Comparison of ENCODE assay signal across 1 cellular context in the genomic region with DNA sequence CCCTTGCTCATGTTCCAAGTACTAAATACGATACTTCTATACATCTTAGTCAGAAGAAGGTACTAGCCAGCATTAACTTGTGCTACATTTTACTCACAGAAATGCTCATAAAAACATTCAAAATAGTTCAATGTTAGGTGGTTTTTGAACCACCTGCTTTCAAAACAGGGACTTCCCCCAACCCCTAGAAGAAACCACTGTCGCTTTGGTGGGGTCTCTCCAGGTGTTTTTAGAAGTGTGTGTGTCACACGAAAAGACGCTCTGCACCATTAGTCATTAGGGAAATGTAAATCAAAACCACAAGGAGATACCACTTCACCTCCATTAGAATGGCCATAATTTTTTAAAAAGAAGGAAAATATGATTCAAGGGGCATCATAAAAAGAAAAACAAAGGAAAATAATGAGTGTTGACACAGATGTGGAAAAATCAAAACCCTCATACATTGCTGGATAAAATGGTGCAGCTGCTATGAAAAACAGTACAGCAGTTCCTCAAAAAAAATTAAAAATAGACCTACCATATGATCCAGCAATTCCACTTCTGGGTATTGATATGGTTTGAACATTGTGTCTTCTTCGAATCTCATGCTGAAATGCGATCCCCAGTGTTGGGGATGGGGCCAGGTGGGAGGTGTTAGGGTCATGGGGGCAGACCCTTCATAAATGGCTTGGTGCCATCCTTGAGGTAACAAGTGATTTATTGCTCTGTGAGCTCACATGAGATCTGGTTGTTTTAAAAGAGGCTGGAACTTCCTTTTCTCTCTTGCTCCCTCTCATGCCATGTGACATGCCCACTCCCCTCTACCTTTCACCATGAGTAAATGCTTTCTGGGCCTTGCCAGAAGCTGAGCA.
A peak's percentile ranks its signal among the peaks of the same experiment; 100 is the strongest.
TF ChIP-seq lines count a peak whose summit lies in the region.

No MANE protein-coding gene starts in this region.

TF ChIP-seq in GM12878, 131 proteins besides CTCF, POLR2A, EP300 and RAD21 (continued from another document):
- TF ChIP-seq MEF2A (IDR thresholded peaks at IDR 0.05; ENCODE audit: insufficient read depth, low read depth, low read length) (peak; percentile 81), RB1 (IDR thresholded peaks at IDR 0.05; ENCODE audit: borderline replicate concordance) (no peak), SKIL (IDR thresholded peaks at IDR 0.05; ENCODE audit: low read depth, poor library complexity, severe bottlenecking) (peak; percentile 93), PAX8 (IDR thresholded peaks at IDR 0.05) (no peak), ATF7 (IDR thresholded peaks at IDR 0.05; ENCODE audit: low read depth) (peak; percentile 91), CBFB (IDR thresholded peaks at IDR 0.05; ENCODE audit: low read depth) (peak; percentile 96), BACH1 (IDR thresholded peaks at IDR 0.05; ENCODE audit: borderline replicate concordance) (no peak; the same call in 1 of the 2 replicates), CEBPB (IDR thresholded peaks at IDR 0.05; ENCODE audit: borderline replicate concordance in 1 of 2, low read depth in 2 of 2, low read length in 2 of 2) (peak in 1 of 2 experiments; percentile 53; a peak in 1 of 4 replicates), KLF5 (IDR thresholded peaks at IDR 0.05; ENCODE audit: partially characterized antibody) (no peak), RAD51 (IDR thresholded peaks at IDR 0.05) (peak; percentile 66), MTA3 (IDR thresholded peaks at IDR 0.05; ENCODE audit: borderline replicate concordance, low read length) (0 out of 2 replicates have a peak, but pooled peaks have one; percentile 26), CREB1 (IDR thresholded peaks at IDR 0.05; ENCODE audit: low read depth) (peak; percentile 68), NBN (IDR thresholded peaks at IDR 0.05) (peak; percentile 74), ZNF24 (IDR thresholded peaks at IDR 0.05) (no peak; the same call in 1 of the 2 replicates), SPI1 (IDR thresholded peaks at IDR 0.05; ENCODE audit: borderline replicate concordance, insufficient read depth, low read depth, low read length) (peak; percentile 69), CHD2 (IDR thresholded peaks at IDR 0.05; ENCODE audit: borderline replicate concordance, low read depth, low read length) (peak; percentile 32; the same call in 1 of the 2 replicates), TCF12 (IDR thresholded peaks at IDR 0.05; ENCODE audit: low read depth, low read length) (peak; percentile 94), PAX5 (IDR thresholded peaks at IDR 0.05; ENCODE audit: borderline replicate concordance, low read depth, low read length) (peak; percentile 58; the same call in 1 of the 2 replicates), SUPT20H (IDR thresholded peaks at IDR 0.05; ENCODE audit: borderline replicate concordance, control insufficient read depth, low read depth, low read length) (no peak), CBX5 (IDR thresholded peaks at IDR 0.05; ENCODE audit: low read depth) (0 out of 2 replicates have a peak, but pooled peaks have one; percentile 52), RELB (IDR thresholded peaks at IDR 0.05; ENCODE audit: low read depth) (peak; percentile 90; the same call in 1 of the 2 replicates), NR2C1 (IDR thresholded peaks at IDR 0.05) (no peak), TCF7 (IDR thresholded peaks at IDR 0.05; ENCODE audit: borderline replicate concordance) (peak; percentile 89), POU2F2 (IDR thresholded peaks at IDR 0.05; ENCODE audit: borderline replicate concordance, low read depth, low read length) (peak; percentile 52; the same call in 1 of the 3 replicates), USF2 (IDR thresholded peaks at IDR 0.05; ENCODE audit: borderline replicate concordance, low read depth, low read length) (no peak), CHD4 (IDR thresholded peaks at IDR 0.05) (no peak), USF1 (IDR thresholded peaks at IDR 0.05; ENCODE audit: borderline replicate concordance, extremely low read length, insufficient read depth, low read depth, low read length) (no peak), NFIC (IDR thresholded peaks at IDR 0.05; ENCODE audit: low read depth, low read length) (peak; percentile 98), ZBED1 (IDR thresholded peaks at IDR 0.05; ENCODE audit: borderline replicate concordance) (peak; percentile 78; the same call in 1 of the 2 replicates), ETV6 (conservative IDR thresholded peaks at IDR 0.05 in 1 of 2, IDR thresholded peaks at IDR 0.05 in 1 of 2; ENCODE audit: borderline replicate concordance in 1 of 2, low read depth in 1 of 2) (peak in 1 of 2 experiments; percentile 58; a peak in 1 of 4 replicates), CREM (IDR thresholded peaks at IDR 0.05; ENCODE audit: low read depth) (peak; percentile 82), GABPA (IDR thresholded peaks at IDR 0.05; ENCODE audit: low read depth) (peak; percentile 43; the same call in 1 of the 2 replicates), NRF1 (conservative IDR thresholded peaks at IDR 0.05; ENCODE audit: low read depth, low read length) (no peak), PML (IDR thresholded peaks at IDR 0.05; ENCODE audit: low read length) (peak; percentile 78; the same call in 1 of the 2 replicates), NR2F1 (conservative IDR thresholded peaks at IDR 0.05) (peak; percentile 73), IKZF2 (IDR thresholded peaks at IDR 0.05) (peak; percentile 84 to 90), RCOR1 (conservative IDR thresholded peaks at IDR 0.05; ENCODE audit: low read depth, low read length) (0 out of 2 replicates have a peak, but pooled peaks have one; percentile 61), MEF2B (IDR thresholded peaks at IDR 0.05; ENCODE audit: partially characterized antibody, poor library complexity, severe bottlenecking) (peak; percentile 85), IKZF1 (conservative IDR thresholded peaks at IDR 0.05) (peak; percentile 81)
- TF ChIP-seq, protein P1, sequence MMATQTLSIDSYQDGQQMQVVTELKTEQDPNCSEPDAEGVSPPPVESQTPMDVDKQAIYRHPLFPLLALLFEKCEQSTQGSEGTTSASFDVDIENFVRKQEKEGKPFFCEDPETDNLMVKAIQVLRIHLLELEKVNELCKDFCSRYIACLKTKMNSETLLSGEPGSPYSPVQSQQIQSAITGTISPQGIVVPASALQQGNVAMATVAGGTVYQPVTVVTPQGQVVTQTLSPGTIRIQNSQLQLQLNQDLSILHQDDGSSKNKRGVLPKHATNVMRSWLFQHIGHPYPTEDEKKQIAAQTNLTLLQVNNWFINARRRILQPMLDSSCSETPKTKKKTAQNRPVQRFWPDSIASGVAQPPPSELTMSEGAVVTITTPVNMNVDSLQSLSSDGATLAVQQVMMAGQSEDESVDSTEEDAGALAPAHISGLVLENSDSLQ (IDR thresholded peaks at IDR 0.05): peak; percentile 86
- TF ChIP-seq, protein P2, sequence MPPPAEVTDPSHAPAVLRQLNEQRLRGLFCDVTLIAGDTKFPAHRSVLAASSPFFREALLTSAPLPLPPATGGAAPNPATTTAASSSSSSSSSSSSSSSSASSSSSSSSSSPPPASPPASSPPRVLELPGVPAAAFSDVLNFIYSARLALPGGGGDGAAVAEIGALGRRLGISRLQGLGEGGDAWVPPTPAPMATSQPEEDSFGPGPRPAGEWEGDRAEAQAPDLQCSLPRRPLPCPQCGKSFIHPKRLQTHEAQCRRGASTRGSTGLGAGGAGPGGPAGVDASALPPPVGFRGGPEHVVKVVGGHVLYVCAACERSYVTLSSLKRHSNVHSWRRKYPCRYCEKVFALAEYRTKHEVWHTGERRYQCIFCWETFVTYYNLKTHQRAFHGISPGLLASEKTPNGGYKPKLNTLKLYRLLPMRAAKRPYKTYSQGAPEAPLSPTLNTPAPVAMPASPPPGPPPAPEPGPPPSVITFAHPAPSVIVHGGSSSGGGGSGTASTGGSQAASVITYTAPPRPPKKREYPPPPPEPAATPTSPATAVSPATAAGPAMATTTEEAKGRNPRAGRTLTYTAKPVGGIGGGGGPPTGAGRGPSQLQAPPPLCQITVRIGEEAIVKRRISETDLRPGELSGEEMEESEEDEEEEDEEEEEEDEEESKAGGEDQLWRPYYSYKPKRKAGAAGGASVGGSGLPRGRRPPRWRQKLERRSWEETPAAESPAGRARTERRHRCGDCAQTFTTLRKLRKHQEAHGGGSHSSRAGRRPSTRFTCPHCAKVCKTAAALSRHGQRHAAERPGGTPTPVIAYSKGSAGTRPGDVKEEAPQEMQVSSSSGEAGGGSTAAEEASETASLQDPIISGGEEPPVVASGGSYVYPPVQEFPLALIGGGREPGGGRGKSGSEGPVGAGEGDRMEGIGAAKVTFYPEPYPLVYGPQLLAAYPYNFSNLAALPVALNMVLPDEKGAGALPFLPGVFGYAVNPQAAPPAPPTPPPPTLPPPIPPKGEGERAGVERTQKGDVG (CRISPR knock-in tag; IDR thresholded peaks at IDR 0.05): no peak
- TF ChIP-seq, protein P3, sequence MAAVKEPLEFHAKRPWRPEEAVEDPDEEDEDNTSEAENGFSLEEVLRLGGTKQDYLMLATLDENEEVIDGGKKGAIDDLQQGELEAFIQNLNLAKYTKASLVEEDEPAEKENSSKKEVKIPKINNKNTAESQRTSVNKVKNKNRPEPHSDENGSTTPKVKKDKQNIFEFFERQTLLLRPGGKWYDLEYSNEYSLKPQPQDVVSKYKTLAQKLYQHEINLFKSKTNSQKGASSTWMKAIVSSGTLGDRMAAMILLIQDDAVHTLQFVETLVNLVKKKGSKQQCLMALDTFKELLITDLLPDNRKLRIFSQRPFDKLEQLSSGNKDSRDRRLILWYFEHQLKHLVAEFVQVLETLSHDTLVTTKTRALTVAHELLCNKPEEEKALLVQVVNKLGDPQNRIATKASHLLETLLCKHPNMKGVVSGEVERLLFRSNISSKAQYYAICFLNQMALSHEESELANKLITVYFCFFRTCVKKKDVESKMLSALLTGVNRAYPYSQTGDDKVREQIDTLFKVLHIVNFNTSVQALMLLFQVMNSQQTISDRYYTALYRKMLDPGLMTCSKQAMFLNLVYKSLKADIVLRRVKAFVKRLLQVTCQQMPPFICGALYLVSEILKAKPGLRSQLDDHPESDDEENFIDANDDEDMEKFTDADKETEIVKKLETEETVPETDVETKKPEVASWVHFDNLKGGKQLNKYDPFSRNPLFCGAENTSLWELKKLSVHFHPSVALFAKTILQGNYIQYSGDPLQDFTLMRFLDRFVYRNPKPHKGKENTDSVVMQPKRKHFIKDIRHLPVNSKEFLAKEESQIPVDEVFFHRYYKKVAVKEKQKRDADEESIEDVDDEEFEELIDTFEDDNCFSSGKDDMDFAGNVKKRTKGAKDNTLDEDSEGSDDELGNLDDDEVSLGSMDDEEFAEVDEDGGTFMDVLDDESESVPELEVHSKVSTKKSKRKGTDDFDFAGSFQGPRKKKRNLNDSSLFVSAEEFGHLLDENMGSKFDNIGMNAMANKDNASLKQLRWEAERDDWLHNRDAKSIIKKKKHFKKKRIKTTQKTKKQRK (IDR thresholded peaks at IDR 0.05; ENCODE audit: low read depth, low read length): no peak
- TF ChIP-seq, protein P4, sequence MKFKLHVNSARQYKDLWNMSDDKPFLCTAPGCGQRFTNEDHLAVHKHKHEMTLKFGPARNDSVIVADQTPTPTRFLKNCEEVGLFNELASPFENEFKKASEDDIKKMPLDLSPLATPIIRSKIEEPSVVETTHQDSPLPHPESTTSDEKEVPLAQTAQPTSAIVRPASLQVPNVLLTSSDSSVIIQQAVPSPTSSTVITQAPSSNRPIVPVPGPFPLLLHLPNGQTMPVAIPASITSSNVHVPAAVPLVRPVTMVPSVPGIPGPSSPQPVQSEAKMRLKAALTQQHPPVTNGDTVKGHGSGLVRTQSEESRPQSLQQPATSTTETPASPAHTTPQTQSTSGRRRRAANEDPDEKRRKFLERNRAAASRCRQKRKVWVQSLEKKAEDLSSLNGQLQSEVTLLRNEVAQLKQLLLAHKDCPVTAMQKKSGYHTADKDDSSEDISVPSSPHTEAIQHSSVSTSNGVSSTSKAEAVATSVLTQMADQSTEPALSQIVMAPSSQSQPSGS (IDR thresholded peaks at IDR 0.05; ENCODE audit: low read length): peak; percentile 91
- TF ChIP-seq, protein P5, sequence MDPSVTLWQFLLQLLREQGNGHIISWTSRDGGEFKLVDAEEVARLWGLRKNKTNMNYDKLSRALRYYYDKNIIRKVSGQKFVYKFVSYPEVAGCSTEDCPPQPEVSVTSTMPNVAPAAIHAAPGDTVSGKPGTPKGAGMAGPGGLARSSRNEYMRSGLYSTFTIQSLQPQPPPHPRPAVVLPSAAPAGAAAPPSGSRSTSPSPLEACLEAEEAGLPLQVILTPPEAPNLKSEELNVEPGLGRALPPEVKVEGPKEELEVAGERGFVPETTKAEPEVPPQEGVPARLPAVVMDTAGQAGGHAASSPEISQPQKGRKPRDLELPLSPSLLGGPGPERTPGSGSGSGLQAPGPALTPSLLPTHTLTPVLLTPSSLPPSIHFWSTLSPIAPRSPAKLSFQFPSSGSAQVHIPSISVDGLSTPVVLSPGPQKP (IDR thresholded peaks at IDR 0.05; ENCODE audit: low read depth, low read length): no peak
